In the genomic region with DNA sequence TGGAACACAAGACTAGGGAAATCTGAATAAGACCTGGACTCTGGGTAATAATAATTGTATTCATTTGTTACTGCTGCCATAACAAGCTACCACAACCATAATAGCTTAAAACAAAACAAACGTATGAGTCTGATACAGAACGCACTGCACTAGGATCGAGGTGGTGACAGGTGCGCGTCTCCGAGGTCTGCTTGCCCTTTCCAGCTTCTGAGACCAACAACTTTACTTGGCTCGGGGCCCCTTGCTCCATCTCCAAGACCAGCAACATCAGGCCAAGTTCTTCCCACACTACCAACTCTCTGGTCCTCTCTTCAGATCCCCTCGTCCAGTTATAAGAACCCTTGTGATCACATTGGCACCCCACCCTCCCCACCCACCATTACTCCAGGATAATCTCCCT, we compare ENCODE assay signal across 22 cellular contexts.
"Had no signal": no experiment of that assay in that cellular context is flagged by ENCODE, and none has a peak within 500 bp of the region (broad histone marks: within the 10 kb centered on the region; RNA-seq: fewer than 3 reads in every experiment).

No MANE protein-coding gene starts in this region.

- H3K9me3 ChIP-seq: neutrophil, pancreas, upper lobe of right lung had no signal

- ATAC-seq: activated CD4-positive, CD25-positive, alpha-beta regulatory T cell treated with anti-CD3 and anti-CD28 coated beads, Interleukin-2, amount 50 U/mL, for 24 hours; activated naive CD8-positive, alpha-beta T cell treated with anti-CD3 and anti-CD28 coated beads, Interleukin-2, amount 50 U/mL, for 24 hours; activated T-cell treated with anti-CD3 and anti-CD28 coated beads, Interleukin-2, amount 50 U/mL, for 72 hours; natural killer cell; pancreas; sciatic nerve; T-helper 17 cell; upper lobe of right lung had no signal

- H3K36me3 Mint-ChIP-seq: natural killer cell had no signal

- H3K27me3 Mint-ChIP-seq: activated CD4-positive, alpha-beta memory T cell treated with anti-CD3 and anti-CD28 coated beads, Interleukin-2, amount 10 ng/mL, durations not matched to agents 7 days and 5 days; activated naive CD8-positive, alpha-beta T cell treated with anti-CD3 and anti-CD28 coated beads, Interleukin-2, amount 50 U/mL, for 24 hours had no signal

- H3K36me3 ChIP-seq: neutrophil, pancreas, upper lobe of right lung had no signal

- H3K9me3 Mint-ChIP-seq: activated CD4-positive, alpha-beta memory T cell treated with anti-CD3 and anti-CD28 coated beads, Interleukin-2, amount 10 ng/mL, durations not matched to agents 7 days and 5 days; activated CD4-positive, alpha-beta T cell treated with anti-CD3 and anti-CD28 coated beads, Interleukin-2, amount 10 ng/mL, durations not matched to agents 24 days and 14 days; activated T-cell treated with anti-CD3 and anti-CD28 coated beads, Interleukin-2, amount 50 U/mL, for 72 hours; natural killer cell had no signal

- H3K4me3 Mint-ChIP-seq: activated CD4-positive, alpha-beta memory T cell treated with anti-CD3 and anti-CD28 coated beads, Interleukin-2, amount 10 ng/mL, durations not matched to agents 7 days and 5 days; activated CD4-positive, alpha-beta T cell treated with anti-CD3 and anti-CD28 coated beads, Interleukin-2, amount 10 ng/mL, durations not matched to agents 24 days and 14 days; activated naive CD8-positive, alpha-beta T cell treated with anti-CD3 and anti-CD28 coated beads, Interleukin-2, amount 50 U/mL, for 24 hours; activated T-cell treated with anti-CD3 and anti-CD28 coated beads, Interleukin-2, amount 50 U/mL, for 72 hours; endodermal cell; natural killer cell; T-helper 17 cell had no signal

- H3K27ac ChIP-seq: neutrophil, pancreas, upper lobe of right lung had no signal

- H3K27me3 ChIP-seq: neutrophil, pancreas, upper lobe of right lung had no signal

- H3K27ac Mint-ChIP-seq: activated CD4-positive, alpha-beta memory T cell treated with anti-CD3 and anti-CD28 coated beads, Interleukin-2, amount 10 ng/mL, durations not matched to agents 7 days and 5 days; activated CD4-positive, alpha-beta T cell treated with anti-CD3 and anti-CD28 coated beads, Interleukin-2, amount 10 ng/mL, durations not matched to agents 24 days and 14 days; activated naive CD8-positive, alpha-beta T cell treated with anti-CD3 and anti-CD28 coated beads, Interleukin-2, amount 50 U/mL, for 24 hours; activated T-cell treated with anti-CD3 and anti-CD28 coated beads, Interleukin-2, amount 50 U/mL, for 72 hours; endodermal cell; natural killer cell; T-helper 17 cell had no signal

- H3K4me3 ChIP-seq: pancreas, upper lobe of right lung had no signal

- DNase-seq: activated CD4-positive, alpha-beta memory T cell treated with anti-CD3 and anti-CD28 coated beads, Interleukin-2, amount 10 ng/mL, durations not matched to agents 7 days and 5 days; activated CD4-positive, alpha-beta T cell treated with anti-CD3 and anti-CD28 coated beads, Interleukin-2, amount 10 ng/mL, durations not matched to agents 24 days and 14 days; activated gamma-delta T cell; activated naive CD4-positive, alpha-beta T cell treated with anti-CD3 and anti-CD28 coated beads, Interleukin-2, amount 50 U/mL, for 16 hours; activated naive CD8-positive, alpha-beta T cell treated with anti-CD3 and anti-CD28 coated beads, Interleukin-2, amount 50 U/mL, for 24 hours; activated T-cell treated with anti-CD3 and anti-CD28 coated beads, Interleukin-2, amount 50 U/mL, for 72 hours; cortex of kidney; endodermal cell; hippocampal formation; kidney glomerular epithelial cell; midbrain; natural killer cell; pancreas; stimulated activated CD4-positive, alpha-beta T cell treated with anti-CD3 and anti-CD28 coated beads, Interleukin-2, amount 100 ng/mL, for 48 hours; stimulated activated CD8-positive, alpha-beta memory T cell treated with anti-CD3 and anti-CD28 coated beads, Interleukin-4, amount 100 ng/mL, for 48 hours; stimulated activated naive CD4-positive, alpha-beta T cell; SW 1271; T-helper 17 cell; upper lobe of right lung had no signal

- H3K4me1 Mint-ChIP-seq: activated CD4-positive, alpha-beta memory T cell treated with anti-CD3 and anti-CD28 coated beads, Interleukin-2, amount 10 ng/mL, durations not matched to agents 7 days and 5 days; activated CD4-positive, alpha-beta T cell treated with anti-CD3 and anti-CD28 coated beads, Interleukin-2, amount 10 ng/mL, durations not matched to agents 24 days and 14 days; activated naive CD8-positive, alpha-beta T cell treated with anti-CD3 and anti-CD28 coated beads, Interleukin-2, amount 50 U/mL, for 24 hours had no signal
